ENCODE assay signal across 1 cellular context in the genomic region with DNA sequence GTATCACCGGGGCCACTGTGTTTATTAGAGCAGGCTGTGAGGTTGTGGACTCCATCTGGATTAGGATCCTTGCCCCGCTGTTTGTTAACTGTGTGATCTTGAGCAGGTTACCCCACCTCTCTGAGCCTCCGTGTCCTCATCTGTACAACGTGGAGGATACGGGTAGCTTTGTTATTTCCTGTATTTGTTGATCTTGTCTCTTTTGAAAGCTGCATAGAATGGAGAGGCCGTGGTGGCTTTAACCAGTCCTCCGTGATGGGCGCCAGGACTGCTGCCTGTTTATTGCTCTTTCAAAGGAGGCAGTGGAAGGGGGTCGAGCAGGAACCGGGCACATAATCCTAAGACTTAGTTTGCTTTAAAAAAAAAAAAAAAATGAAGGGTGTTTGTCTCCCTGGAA.
TF ChIP-seq lines count a peak whose summit lies in the region.

No MANE protein-coding gene starts in this region.

TF ChIP-seq in GM23338, 12 proteins besides CTCF, POLR2A, EP300 and RAD21:
- TF ChIP-seq, protein P1, sequence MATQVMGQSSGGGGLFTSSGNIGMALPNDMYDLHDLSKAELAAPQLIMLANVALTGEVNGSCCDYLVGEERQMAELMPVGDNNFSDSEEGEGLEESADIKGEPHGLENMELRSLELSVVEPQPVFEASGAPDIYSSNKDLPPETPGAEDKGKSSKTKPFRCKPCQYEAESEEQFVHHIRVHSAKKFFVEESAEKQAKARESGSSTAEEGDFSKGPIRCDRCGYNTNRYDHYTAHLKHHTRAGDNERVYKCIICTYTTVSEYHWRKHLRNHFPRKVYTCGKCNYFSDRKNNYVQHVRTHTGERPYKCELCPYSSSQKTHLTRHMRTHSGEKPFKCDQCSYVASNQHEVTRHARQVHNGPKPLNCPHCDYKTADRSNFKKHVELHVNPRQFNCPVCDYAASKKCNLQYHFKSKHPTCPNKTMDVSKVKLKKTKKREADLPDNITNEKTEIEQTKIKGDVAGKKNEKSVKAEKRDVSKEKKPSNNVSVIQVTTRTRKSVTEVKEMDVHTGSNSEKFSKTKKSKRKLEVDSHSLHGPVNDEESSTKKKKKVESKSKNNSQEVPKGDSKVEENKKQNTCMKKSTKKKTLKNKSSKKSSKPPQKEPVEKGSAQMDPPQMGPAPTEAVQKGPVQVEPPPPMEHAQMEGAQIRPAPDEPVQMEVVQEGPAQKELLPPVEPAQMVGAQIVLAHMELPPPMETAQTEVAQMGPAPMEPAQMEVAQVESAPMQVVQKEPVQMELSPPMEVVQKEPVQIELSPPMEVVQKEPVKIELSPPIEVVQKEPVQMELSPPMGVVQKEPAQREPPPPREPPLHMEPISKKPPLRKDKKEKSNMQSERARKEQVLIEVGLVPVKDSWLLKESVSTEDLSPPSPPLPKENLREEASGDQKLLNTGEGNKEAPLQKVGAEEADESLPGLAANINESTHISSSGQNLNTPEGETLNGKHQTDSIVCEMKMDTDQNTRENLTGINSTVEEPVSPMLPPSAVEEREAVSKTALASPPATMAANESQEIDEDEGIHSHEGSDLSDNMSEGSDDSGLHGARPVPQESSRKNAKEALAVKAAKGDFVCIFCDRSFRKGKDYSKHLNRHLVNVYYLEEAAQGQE (IDR thresholded peaks at IDR 0.05; ENCODE audit: unreplicated experiment), result no peak
